ENCODE assay signal across 1 cellular context in the genomic region with DNA sequence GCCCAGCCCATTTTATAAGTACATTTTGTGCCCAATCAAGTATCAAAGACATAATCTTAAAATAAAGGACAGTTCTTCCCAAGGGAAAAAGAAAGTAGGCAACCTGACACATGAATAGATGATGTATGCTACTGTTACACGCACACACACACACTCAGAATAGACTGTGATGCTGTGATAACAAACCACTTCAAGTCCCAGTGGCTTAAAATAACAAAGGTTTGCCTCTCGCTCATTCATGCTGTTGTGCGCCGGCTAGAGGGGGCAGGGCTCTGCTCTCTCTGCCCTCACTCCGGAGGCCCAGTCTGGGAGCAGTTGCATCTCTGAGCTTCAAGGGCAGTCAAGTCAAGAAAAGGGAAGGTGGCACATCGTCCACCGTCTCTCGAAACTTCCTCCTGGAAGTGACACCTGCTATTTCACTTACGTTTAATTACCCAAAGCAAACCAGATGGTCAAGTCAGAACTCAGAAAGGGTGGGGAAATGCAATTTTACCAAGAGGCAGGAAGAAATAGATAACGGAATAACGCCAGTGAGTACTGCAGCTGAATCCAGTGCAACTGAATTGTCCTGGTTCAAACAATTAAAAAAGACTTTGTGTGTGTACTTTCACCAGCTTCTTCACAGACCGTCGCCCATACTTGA.
TF ChIP-seq lines count a peak whose summit lies in the region.

No MANE protein-coding gene starts in this region.

TF ChIP-seq in GM23338, 12 proteins besides CTCF, POLR2A, EP300 and RAD21 (continued from another document):
- TF ChIP-seq, protein P1, sequence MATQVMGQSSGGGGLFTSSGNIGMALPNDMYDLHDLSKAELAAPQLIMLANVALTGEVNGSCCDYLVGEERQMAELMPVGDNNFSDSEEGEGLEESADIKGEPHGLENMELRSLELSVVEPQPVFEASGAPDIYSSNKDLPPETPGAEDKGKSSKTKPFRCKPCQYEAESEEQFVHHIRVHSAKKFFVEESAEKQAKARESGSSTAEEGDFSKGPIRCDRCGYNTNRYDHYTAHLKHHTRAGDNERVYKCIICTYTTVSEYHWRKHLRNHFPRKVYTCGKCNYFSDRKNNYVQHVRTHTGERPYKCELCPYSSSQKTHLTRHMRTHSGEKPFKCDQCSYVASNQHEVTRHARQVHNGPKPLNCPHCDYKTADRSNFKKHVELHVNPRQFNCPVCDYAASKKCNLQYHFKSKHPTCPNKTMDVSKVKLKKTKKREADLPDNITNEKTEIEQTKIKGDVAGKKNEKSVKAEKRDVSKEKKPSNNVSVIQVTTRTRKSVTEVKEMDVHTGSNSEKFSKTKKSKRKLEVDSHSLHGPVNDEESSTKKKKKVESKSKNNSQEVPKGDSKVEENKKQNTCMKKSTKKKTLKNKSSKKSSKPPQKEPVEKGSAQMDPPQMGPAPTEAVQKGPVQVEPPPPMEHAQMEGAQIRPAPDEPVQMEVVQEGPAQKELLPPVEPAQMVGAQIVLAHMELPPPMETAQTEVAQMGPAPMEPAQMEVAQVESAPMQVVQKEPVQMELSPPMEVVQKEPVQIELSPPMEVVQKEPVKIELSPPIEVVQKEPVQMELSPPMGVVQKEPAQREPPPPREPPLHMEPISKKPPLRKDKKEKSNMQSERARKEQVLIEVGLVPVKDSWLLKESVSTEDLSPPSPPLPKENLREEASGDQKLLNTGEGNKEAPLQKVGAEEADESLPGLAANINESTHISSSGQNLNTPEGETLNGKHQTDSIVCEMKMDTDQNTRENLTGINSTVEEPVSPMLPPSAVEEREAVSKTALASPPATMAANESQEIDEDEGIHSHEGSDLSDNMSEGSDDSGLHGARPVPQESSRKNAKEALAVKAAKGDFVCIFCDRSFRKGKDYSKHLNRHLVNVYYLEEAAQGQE (IDR thresholded peaks at IDR 0.05; ENCODE audit: unreplicated experiment), result no peak
- no peak for TF ChIP-seq NANOG (IDR thresholded peaks at IDR 0.05; ENCODE audit: borderline replicate concordance)
- TF ChIP-seq JUNB (IDR thresholded peaks at IDR 0.05; ENCODE audit: unreplicated experiment), result no peak
- TF ChIP-seq ZNF114 (CRISPR knock-in tag; IDR thresholded peaks at IDR 0.05), result no peak
- TF ChIP-seq STAT1 (IDR thresholded peaks at IDR 0.05; ENCODE audit: unreplicated experiment), result no peak
